10 cellular contexts compared by ENCODE assay signal in the genomic region with DNA sequence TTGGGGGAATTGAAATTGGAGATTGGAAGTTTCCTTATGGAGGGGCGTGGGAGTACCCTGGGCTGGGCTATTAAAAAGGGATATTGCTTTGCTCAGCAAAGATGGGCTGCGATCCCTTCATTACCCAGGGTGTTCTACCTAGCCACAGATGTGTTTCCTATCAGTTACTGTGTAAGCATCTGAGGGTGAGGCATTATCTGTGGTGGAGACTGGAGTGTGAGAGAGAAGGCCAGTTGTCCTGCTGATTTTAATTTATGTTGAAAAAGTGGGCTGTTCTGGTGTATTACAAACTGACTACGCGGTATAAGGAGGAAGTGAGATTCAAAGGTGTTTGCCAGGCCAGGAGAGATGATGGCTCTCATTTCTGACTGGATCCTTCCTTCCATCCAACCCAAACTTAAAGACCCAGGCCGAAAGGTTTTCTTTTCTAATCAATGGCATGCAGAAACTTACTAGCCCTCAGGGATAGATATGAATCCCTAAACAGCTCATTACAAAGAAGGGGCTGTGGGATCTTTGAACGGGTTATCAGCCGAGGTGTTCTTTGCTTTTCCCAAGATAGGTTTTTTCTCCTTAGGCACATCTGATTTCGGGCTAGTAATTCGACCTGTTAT. TPM values are rescaled to one million over a fixed set of nuclear protein-coding genes. Genes with fewer than 3 reads are reported as not detected.
DNase-seq lines count a peak whose midpoint lies in the region; ATAC-seq and TF ChIP-seq lines count a peak whose summit lies in the region.
"Had no signal": no experiment of that assay in that cellular context is flagged by ENCODE, and none has a peak within 500 bp of the region (broad histone marks: within the 10 kb centered on the region; RNA-seq: fewer than 3 reads in every experiment).

No MANE protein-coding gene starts in this region.

- no peak for TF ChIP-seq POLR2A in suprapubic skin (IDR thresholded peaks at IDR 0.05)

- H3K4me1 Mint-ChIP-seq in HFFc6 (ENCODE audit: low read depth): peaks cover 88% of the 10 kb centered on the region

- peaks cover 16% of the 10 kb centered on the region for H3K36me3 Mint-ChIP-seq in HFFc6 (ENCODE audit: low read depth)

- no peak for DNase-seq in HFFc6
- DNase-seq in astrocyte of the hippocampus (ENCODE audit: low read depth, low spot score): peak; percentile 39
- DNase-seq in suprapubic skin (ENCODE audit: low spot score in 2 of 2): no peak
- no peak for DNase-seq in T-helper 9 cell
- DNase-seq in activated CD8-positive, alpha-beta memory T cell treated with anti-CD3 and anti-CD28 coated beads, Interleukin-2, amount 50 U/mL, for 4 hours: no peak
- no peak for DNase-seq in stimulated activated CD4-positive, alpha-beta T cell treated with anti-CD3 and anti-CD28 coated beads, Interleukin-12 subunit alpha, Interleukin-12 subunit beta, amount 100 ng/mL, for 4 hours
- DNase-seq: naive thymus-derived CD4-positive, alpha-beta T cell; NCI-H187 treated with DMSO at 0.1 percent for 48 hours had no signal

- peak overlapping the region; percentile 89 for H3K27ac Mint-ChIP-seq in HFFc6
- H3K27ac Mint-ChIP-seq: naive thymus-derived CD4-positive, alpha-beta T cell had no signal

- no peak for TF ChIP-seq EP300 in suprapubic skin (IDR thresholded peaks at IDR 0.05)

- WGBS in suprapubic skin: 69% methylated on average over 9 of the region's 9 CpGs

- no peaks in the 10 kb centered on the region for H3K27me3 ChIP-seq in suprapubic skin

- H3K4me1 ChIP-seq in suprapubic skin: peaks cover 73% of the 10 kb centered on the region

- TF ChIP-seq CTCF in HFFc6 (IDR thresholded peaks at IDR 0.05) (no peak), suprapubic skin (IDR thresholded peaks at IDR 0.05) (no peak)

- H3K27me3 Mint-ChIP-seq in HFFc6 (ENCODE audit: insufficient read depth): no peaks in the 10 kb centered on the region

- H3K27ac ChIP-seq in suprapubic skin: peak overlapping the region; percentile 48

- H3K4me3 ChIP-seq in iPS-18c (ENCODE audit: insufficient read depth, low read depth, low read length) (peak overlapping the region; percentile 16; the same call in 1 of the 2 replicates), suprapubic skin (no peak overlapping the region)

- no peaks in the 10 kb centered on the region for H3K36me3 ChIP-seq in suprapubic skin

- peak overlapping the region; percentile 96 for H3K4me3 Mint-ChIP-seq in HFFc6
- H3K4me3 Mint-ChIP-seq: naive thymus-derived CD4-positive, alpha-beta T cell had no signal

- no peaks in the 10 kb centered on the region for H3K9me3 Mint-ChIP-seq in HFFc6
- H3K9me3 Mint-ChIP-seq: naive thymus-derived CD4-positive, alpha-beta T cell had no signal

- no peak for ATAC-seq in HG02884 (IDR thresholded peaks at IDR 0.05; ENCODE audit: unreplicated experiment)
- ATAC-seq: naive thymus-derived CD4-positive, alpha-beta T cell had no signal

- H3K9me3 ChIP-seq in iPS-18c (ENCODE audit: control insufficient read depth, insufficient read depth, low read length): no peaks in the 10 kb centered on the region
- H3K9me3 ChIP-seq in suprapubic skin: no peaks in the 10 kb centered on the region

RNA-seq across cellular contexts. Expression of a gene that starts 7.6 kb away (rescaled TPM):
- 10 to 100 TPM; 14.6 to 18.1 (median 16.2) TPM for total RNA-seq in HFFc6 (2021; fragmentation: NEBNext Ultra II Directional; extraction: Animal tissue kit (Norgen Biotek cat#: 25700))
- total RNA-seq in suprapubic skin: 10 to 100 TPM in 3 of 4 donors, 1 to 10 TPM in 1; 9.9 to 23.3 (median 15.2) TPM
